In the genomic region with DNA sequence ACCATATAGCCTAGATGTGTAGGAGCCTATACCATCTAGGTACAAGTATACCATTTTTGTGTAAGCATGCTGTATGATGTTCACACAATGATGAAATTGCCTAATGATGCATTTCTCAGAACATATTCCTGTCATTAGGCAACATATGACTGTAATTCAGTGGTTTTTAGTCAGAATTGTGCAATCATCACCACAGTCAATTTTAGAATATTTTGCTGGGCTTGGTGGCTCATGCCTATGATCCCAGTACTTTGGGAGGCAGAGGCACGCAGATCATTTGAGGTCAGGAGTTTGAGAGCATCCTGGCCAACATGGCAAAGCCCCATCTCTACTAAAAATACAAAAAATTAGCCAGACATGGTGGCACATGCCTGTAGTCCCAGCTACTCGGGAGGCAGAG, we compare ENCODE assay signal across 10 cellular contexts. TPM values are rescaled to one million over a fixed set of nuclear protein-coding genes. Genes with fewer than 3 reads are reported as not detected.
DNase-seq lines count a peak whose midpoint lies in the region; ATAC-seq and TF ChIP-seq lines count a peak whose summit lies in the region.
"Not testable (repeated sequence)": the region's sequence is repeated elsewhere in the genome, so short reads cannot be mapped to it uniquely, and the experiment has no call there.
"Had no signal": no experiment of that assay in that cellular context is flagged by ENCODE, and none has a peak within 500 bp of the region (broad histone marks: within the 10 kb centered on the region; RNA-seq: fewer than 3 reads in every experiment).

No MANE protein-coding gene starts in this region.

- not testable (repeated sequence) for H2AK9ac ChIP-seq in IMR-90 (replicated peaks; ENCODE audit: low read depth, low read length, poor library complexity)

- not testable (repeated sequence) for H3K36me3 ChIP-seq in IMR-90 (ENCODE audit: control insufficient read depth, insufficient read depth, low read length); trophoblast cell (ENCODE audit: control insufficient read depth in 1 of 2, insufficient read depth in 2 of 2, low read length in 2 of 2); tibial nerve

- H4K91ac ChIP-seq in IMR-90 (ENCODE audit: insufficient read depth, low read depth, low read length); trophoblast cell (ENCODE audit: low read depth, low read length): not testable (repeated sequence)

- peaks cover 94% of the 10 kb centered on the region for H4K20me1 ChIP-seq in IMR-90 (ENCODE audit: insufficient read depth, low read length)

- not testable (repeated sequence) for BruUV-seq in IMR-90 (replicated peaks; lab: Mats Ljungman, UMichigan)

- not testable (repeated sequence) for H3K14ac ChIP-seq in IMR-90 (replicated peaks; ENCODE audit: low read depth, low read length); trophoblast cell (ENCODE audit: low read length)

- POLR2A ChIA-PET in IMR-90 (lab: Charles Lee; ENCODE audit: unreplicated experiment) = not testable (repeated sequence)

- peaks cover 0 to 67% of the 10 kb centered on the region in 2 experiments for H3K79me1 ChIP-seq in IMR-90 (ENCODE audit: low read depth in 1 of 2, low read length in 2 of 2)
- H3K79me1 ChIP-seq in trophoblast cell (ENCODE audit: low read length) = not testable (repeated sequence)

- peaks cover 33 to 63% of the 10 kb centered on the region in 2 donors for H3K4me1 Mint-ChIP-seq in immature natural killer cell

- TF ChIP-seq CTCF in IMR-90 (conservative IDR thresholded peaks at IDR 0.05; ENCODE audit: low read depth, low read length) = not testable (repeated sequence)
- peak in 1 of 5 experiments; percentile 10 for TF ChIP-seq CTCF in tibial nerve (IDR thresholded peaks at IDR 0.05)

- not testable (repeated sequence) for H2BK20ac ChIP-seq in IMR-90 (ENCODE audit: low read depth, low read length)

- in situ Hi-C loops in IMR-90 (cut with MboI; ENCODE audit: low sequenced_read_pairs) = not testable (repeated sequence)

- H3K9me3 Mint-ChIP-seq in activated naive CD4-positive, alpha-beta T cell treated with anti-CD3 and anti-CD28 coated beads, Interleukin-2, amount 50 U/mL, for 72 hours; immature natural killer cell: not testable (repeated sequence)

- H4K8ac ChIP-seq in IMR-90 (ENCODE audit: low read depth in 2 of 2, low read length in 2 of 2); trophoblast cell (ENCODE audit: low read depth, low read length): not testable (repeated sequence)

- not testable (repeated sequence) for H2BK15ac ChIP-seq in IMR-90 (ENCODE audit: low read depth, low read length)

- not testable (repeated sequence) for TF ChIP-seq POLR2A in IMR-90 (IDR thresholded peaks at IDR 0.05; ENCODE audit: low read depth, low read length); tibial nerve (IDR thresholded peaks at IDR 0.05)

- DNase-seq in EH (ENCODE audit: low read depth) (peak; percentile 97), IMR-90 (peak; percentile 81), SIG-M5 (lab: John Stamatoyannopoulos, UW) (peak; percentile 63), trophoblast cell (peak; percentile 41 to 94), tibial nerve (ENCODE audit: low spot score in 2 of 2) (peak in 1 of 2 donors; percentile 38)
- DNase-seq in activated naive CD4-positive, alpha-beta T cell treated with anti-CD3 and anti-CD28 coated beads, Interleukin-2, amount 50 U/mL, for 72 hours (ENCODE audit: low spot score in 2 of 2) = peak in 1 of 2 donors; percentile 16
- not testable (repeated sequence) for DNase-seq in immature natural killer cell

- not testable (repeated sequence) for H3K56ac ChIP-seq in IMR-90 (ENCODE audit: extremely low read depth, insufficient read depth, low read length)

- not testable (repeated sequence) for H2BK5ac ChIP-seq in IMR-90 (ENCODE audit: low read depth, low read length, poor library complexity, severe bottlenecking); trophoblast cell (ENCODE audit: low read depth, low read length, poor library complexity)

- H3K79me2 ChIP-seq in trophoblast cell (ENCODE audit: control insufficient read depth, insufficient read depth, low read length, poor library complexity) = not testable (repeated sequence)

- H3K23ac ChIP-seq in IMR-90 (ENCODE audit: low read depth, low read length); trophoblast cell (ENCODE audit: low read length): not testable (repeated sequence)

- H3K4me2 ChIP-seq in IMR-90 (ENCODE audit: low read depth, low read length); trophoblast cell (ENCODE audit: low read length): not testable (repeated sequence)

- no CpG with 5 or more reads among the region's 2 CpGs for WGBS in IMR-90 (ENCODE audit: extremely low coverage in 2 of 2, insufficient read length in 1 of 2), 2 experiments
- WGBS in trophoblast cell (ENCODE audit: extremely low coverage, insufficient coverage, insufficient read length) = no CpG with 5 or more reads among the region's 2 CpGs
- WGBS in tibial nerve, 2 donors = 63 to 76% methylated on average over 2 of the region's 2 CpGs

- not testable (repeated sequence) for H2AK5ac ChIP-seq in IMR-90 (ENCODE audit: low read depth, low read length); trophoblast cell (ENCODE audit: low read length)

- H3K9me3 ChIP-seq in IMR-90 (ENCODE audit: control insufficient read depth, insufficient read depth, low read length); trophoblast cell (ENCODE audit: insufficient read depth, low read depth, low read length); tibial nerve: not testable (repeated sequence)

- TF ChIP-seq RAD21 in IMR-90 (IDR thresholded peaks at IDR 0.05; ENCODE audit: low read length) = not testable (repeated sequence)

- not testable (repeated sequence) for H3K18ac ChIP-seq in IMR-90 (ENCODE audit: low read depth, low read length); trophoblast cell (ENCODE audit: low read length)

- not testable (repeated sequence) for H3K4me3 Mint-ChIP-seq in immature natural killer cell

- ATAC-seq in IMR-90 (ENCODE audit: low read depth) (peak; percentile 76), esophagus mucosa (peak; percentile 91)
- peak; percentile 97 to 98 for ATAC-seq in activated naive CD4-positive, alpha-beta T cell treated with anti-CD3 and anti-CD28 coated beads, Interleukin-2, amount 50 U/mL, for 72 hours

- not testable (repeated sequence) for H2BK120ac ChIP-seq in IMR-90 (ENCODE audit: low read depth, low read length); trophoblast cell (ENCODE audit: insufficient read depth, low read length, poor library complexity)

- not testable (repeated sequence) for H3K27ac ChIP-seq in IMR-90 (ENCODE audit: insufficient read depth, low read length); trophoblast cell (ENCODE audit: low read depth, low read length)
- peak overlapping the region in 3 of 4 donors; percentile 37 to 84 (median 68) for H3K27ac ChIP-seq in tibial nerve

- H3K36me3 Mint-ChIP-seq in activated naive CD4-positive, alpha-beta T cell treated with anti-CD3 and anti-CD28 coated beads, Interleukin-2, amount 50 U/mL, for 72 hours; immature natural killer cell: not testable (repeated sequence)

- intact Hi-C loops in IMR-90 (cut with micrococcal nuclease) = not testable (repeated sequence)

- not testable (repeated sequence) for H3K27me3 ChIP-seq in IMR-90 (ENCODE audit: control insufficient read depth, insufficient read depth, low read length); trophoblast cell (ENCODE audit: insufficient read depth, low read length); tibial nerve

- H2AFZ ChIP-seq in IMR-90 (replicated peaks; ENCODE audit: low read length, poor library complexity); trophoblast cell (ENCODE audit: insufficient read depth, low read length, poor library complexity): not testable (repeated sequence)

- H4K12ac ChIP-seq in trophoblast cell (ENCODE audit: low read depth, low read length) = not testable (repeated sequence)

- H3K4me1 ChIP-seq in IMR-90 (ENCODE audit: control insufficient read depth, insufficient read depth, low read length) (peaks cover 11% of the 10 kb centered on the region), tibial nerve (peaks cover 0 to 78% (median 29%) of the 10 kb centered on the region in 4 donors)
- not testable (repeated sequence) for H3K4me1 ChIP-seq in trophoblast cell (ENCODE audit: control insufficient read depth in 1 of 2, insufficient read depth in 2 of 2, low read length in 2 of 2)

- CTCF ChIA-PET in IMR-90 (lab: Yijun Ruan, JAX) = not testable (repeated sequence)

- peak; percentile 16 to 94 for TF ChIP-seq EP300 in tibial nerve (IDR thresholded peaks at IDR 0.05)

- not testable (repeated sequence) for H3K4me3 ChIP-seq in IMR-90 (ENCODE audit: insufficient read depth, low read depth, low read length); trophoblast cell (ENCODE audit: low read depth, low read length); tibial nerve

- not testable (repeated sequence) for H3K4ac ChIP-seq in IMR-90 (ENCODE audit: low read depth, low read length)
- peak overlapping the region; percentile 69 for H3K4ac ChIP-seq in trophoblast cell (ENCODE audit: low read depth, low read length)

- not testable (repeated sequence) for H3K27me3 Mint-ChIP-seq in immature natural killer cell (ENCODE audit: low read depth in 3 of 3)

- not testable (repeated sequence) for H2BK12ac ChIP-seq in trophoblast cell (ENCODE audit: low read length)

- not testable (repeated sequence) for H3K9ac ChIP-seq in IMR-90 (ENCODE audit: low read depth, low read length); trophoblast cell (ENCODE audit: low read length)

- H3K27ac Mint-ChIP-seq in activated naive CD4-positive, alpha-beta T cell treated with anti-CD3 and anti-CD28 coated beads, Interleukin-2, amount 50 U/mL, for 72 hours = peak overlapping the region; percentile 55 to 63
- H3K27ac Mint-ChIP-seq in immature natural killer cell = peak overlapping the region in 4 of 6 donors; percentile 16 to 76 (median 37)

- H4K5ac ChIP-seq in IMR-90 (ENCODE audit: low read depth, low read length) = not testable (repeated sequence)

- dilution Hi-C loops in IMR-90 (cut with HindIII; ENCODE audit: low sequenced_read_pairs, unreplicated experiment) = not testable (repeated sequence)

- peaks cover 13% of the 10 kb centered on the region for H3K9me1 ChIP-seq in IMR-90 (ENCODE audit: insufficient read depth, low read length)

RNA-seq across cellular contexts. Expression of a gene that starts 19.3 kb away (rescaled TPM):
- 12.7 and 17.5 TPM in 2 replicates for total RNA-seq in IMR-90 (2012; rRNA removed)
- 23.3 and 24.8 TPM in 2 replicates for polyA plus RNA-seq in IMR-90 (2012; rRNA removed)
- 10.4 and 11.4 TPM in 2 replicates for polyA plus RNA-seq in IMR-90 (2012; cell fraction: cytosol; rRNA removed)
- 5.9 and 25.7 TPM in 2 replicates for polyA plus RNA-seq in IMR-90 (2012; cell fraction: nucleus; rRNA removed; ENCODE audit: low replicate concordance)
- total RNA-seq in activated naive CD4-positive, alpha-beta T cell treated with anti-CD3 and anti-CD28 coated beads, Interleukin-2, amount 50 U/mL, for 72 hours = 10 to 100 TPM; 44.4 to 50.1 TPM
- 25.5 TPM for total RNA-seq in esophagus mucosa
- 10 to 100 TPM; 13.9 to 21.9 (median 18.0) TPM for polyA plus RNA-seq in immature natural killer cell
- polyA plus RNA-seq in trophoblast cell (2013) = 55.1 and 56.2 TPM in 2 replicates
- 10 to 100 TPM; 23.2 to 28.4 (median 25.9) TPM for total RNA-seq in tibial nerve

RNA-seq across cellular contexts. Expression of a gene that starts 40.9 kb away (rescaled TPM):
- total RNA-seq in IMR-90 (2012; rRNA removed) (16.4 and 26.9 TPM in 2 replicates), esophagus mucosa (107 TPM), tibial nerve (not detected)
- polyA plus RNA-seq in IMR-90 (2012; rRNA removed) (7.0 and 7.7 TPM in 2 replicates), immature natural killer cell (1 to 10 TPM in 1 of 3 donors, not detected in 2; 1.6 TPM)
- polyA plus RNA-seq in IMR-90 (2012; cell fraction: cytosol; rRNA removed) = 8.9 and 9.3 TPM in 2 replicates
- 1.7 and 4.1 TPM in 2 replicates for polyA plus RNA-seq in IMR-90 (2012; cell fraction: nucleus; rRNA removed; ENCODE audit: low replicate concordance)
- not detected for total RNA-seq in activated naive CD4-positive, alpha-beta T cell treated with anti-CD3 and anti-CD28 coated beads, Interleukin-2, amount 50 U/mL, for 72 hours
- not detected in 2 replicates for polyA plus RNA-seq in trophoblast cell (2013)
- total RNA-seq: activated CD4-positive, alpha-beta T cell treated with anti-CD3 and anti-CD28 coated beads, Interleukin-2, amount 10 ng/mL, durations not matched to agents 7 days and 5 days had no signal
- polyA plus RNA-seq: CD8-positive, alpha-beta memory T cell had no signal

Comparison
In these comparisons a context has a peak if more than half of its experiments do, and no peak if none do; other contexts are left out.
1. RNA of a gene that starts 40.9 kb away (total RNA-seq): 107 TPM in esophagus mucosa (single experiment) and 16.4 to 26.9 TPM in IMR-90; not detected in activated naive CD4-positive, alpha-beta T cell treated with anti-CD3 and anti-CD28 coated beads, Interleukin-2, amount 50 U/mL, for 72 hours and not detected in tibial nerve; every median in the first group is over 10 times any median in the second.
2. Peak in every context shown above with its lines, with median percentiles within 50 percentile points of each other: ATAC-seq.